ENCODE assay signal across 1 cellular context in the genomic region with DNA sequence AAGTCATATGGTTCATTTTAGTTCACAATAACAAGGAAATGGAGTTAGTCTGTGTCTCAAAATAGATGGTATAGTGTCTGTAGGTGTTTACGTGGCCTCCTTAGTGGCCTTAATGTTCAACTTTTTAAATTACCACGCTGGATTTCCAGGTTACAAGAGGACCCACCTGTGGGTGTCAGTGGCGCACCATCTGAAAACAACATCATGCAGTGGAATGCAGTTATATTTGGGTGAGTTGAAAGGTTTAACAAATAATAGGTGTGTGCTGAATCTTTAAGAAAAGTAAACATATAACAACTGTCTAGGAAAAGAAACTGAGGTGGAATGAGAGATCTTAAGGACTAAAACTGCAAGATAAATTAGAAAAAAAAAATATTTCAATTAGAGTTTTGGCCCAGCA.
TF ChIP-seq lines count a peak whose summit lies in the region.

No MANE protein-coding gene starts in this region.

TF ChIP-seq in HepG2, 621 proteins besides CTCF, POLR2A, EP300 and RAD21:
- TF ChIP-seq RCOR2 (CRISPR knock-in tag; IDR thresholded peaks at IDR 0.05) (no peak), ZNF605 (CRISPR knock-in tag; IDR thresholded peaks at IDR 0.05) (no peak), MED13 (CRISPR knock-in tag; IDR thresholded peaks at IDR 0.05) (no peak), ZNF33A (CRISPR knock-in tag; IDR thresholded peaks at IDR 0.05; ENCODE audit: borderline replicate concordance) (no peak), ZNF557 (CRISPR knock-in tag; IDR thresholded peaks at IDR 0.05) (no peak), STAG1 (CRISPR knock-in tag; IDR thresholded peaks at IDR 0.05) (peak; percentile 56), ZNF788 (CRISPR knock-in tag; IDR thresholded peaks at IDR 0.05; ENCODE audit: borderline replicate concordance) (no peak), ZSCAN21 (CRISPR knock-in tag; IDR thresholded peaks at IDR 0.05; ENCODE audit: borderline replicate concordance) (no peak), BCL6 (CRISPR knock-in tag; IDR thresholded peaks at IDR 0.05) (peak; percentile 90), ERF (CRISPR knock-in tag; IDR thresholded peaks at IDR 0.05) (no peak)
- TF ChIP-seq, protein P1, sequence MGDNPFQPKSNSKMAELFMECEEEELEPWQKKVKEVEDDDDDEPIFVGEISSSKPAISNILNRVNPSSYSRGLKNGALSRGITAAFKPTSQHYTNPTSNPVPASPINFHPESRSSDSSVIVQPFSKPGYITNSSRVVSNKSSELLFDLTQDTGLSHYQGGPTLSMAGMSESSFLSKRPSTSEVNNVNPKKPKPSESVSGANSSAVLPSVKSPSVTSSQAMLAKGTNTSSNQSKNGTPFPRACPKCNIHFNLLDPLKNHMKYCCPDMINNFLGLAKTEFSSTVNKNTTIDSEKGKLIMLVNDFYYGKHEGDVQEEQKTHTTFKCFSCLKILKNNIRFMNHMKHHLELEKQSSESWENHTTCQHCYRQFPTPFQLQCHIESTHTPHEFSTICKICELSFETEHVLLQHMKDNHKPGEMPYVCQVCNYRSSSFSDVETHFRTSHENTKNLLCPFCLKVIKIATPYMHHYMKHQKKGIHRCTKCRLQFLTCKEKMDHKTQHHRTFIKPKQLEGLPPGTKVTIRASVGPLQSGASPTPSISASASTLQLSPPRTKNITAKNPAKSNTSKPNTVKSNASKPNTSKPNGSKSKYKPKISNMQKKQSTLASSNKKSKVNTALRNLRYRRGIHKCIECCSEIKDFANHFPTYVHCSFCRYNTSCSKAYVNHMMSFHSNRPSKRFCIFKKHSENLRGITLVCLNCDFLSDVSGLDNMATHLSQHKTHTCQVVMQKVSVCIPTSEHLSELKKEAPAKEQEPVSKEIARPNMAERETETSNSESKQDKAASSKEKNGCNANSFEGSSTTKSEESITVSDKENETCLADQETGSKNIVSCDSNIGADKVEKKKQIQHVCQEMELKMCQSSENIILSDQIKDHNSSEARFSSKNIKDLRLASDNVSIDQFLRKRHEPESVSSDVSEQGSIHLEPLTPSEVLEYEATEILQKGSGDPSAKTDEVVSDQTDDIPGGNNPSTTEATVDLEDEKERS (CRISPR knock-in tag; IDR thresholded peaks at IDR 0.05): no peak
